8 cellular contexts compared by ENCODE assay signal in genomic region chr10:52644678-52645434, GRCh38.
DNase-seq lines count a peak whose midpoint lies in the region; ATAC-seq and TF ChIP-seq lines count a peak whose summit lies in the region.

No MANE protein-coding gene starts in this region.

- CTCF ChIA-PET in activated CD4-positive, alpha-beta memory T cell treated with anti-CD3 and anti-CD28 coated beads, Interleukin-2, amount 10 ng/mL, durations not matched to agents 7 days and 5 days (lab: Charles Lee), result interaction anchor here (1.2 to 3.0 kb wide), 3 partner anchors 31 to 135 kb away, joined by 3 to 16 read pairs (median 10); no protein-coding TSS in a partner anchor

- H3K9me3 ChIP-seq in right cardiac atrium (ENCODE audit: control insufficient read depth, low read length), result no peaks in the 10 kb centered on the region
- H3K9me3 ChIP-seq in stomach, result no peaks in the 10 kb centered on the region

- intact Hi-C loops in right cardiac atrium (cut with DNase I), result loop anchor here in 3 of 4 donors (2.0 to 5.0 kb wide), 3 partner anchors 82 to 137 kb away; no protein-coding TSS in a partner anchor
- intact Hi-C loops in stomach (cut with DNase I; ENCODE audit: low total_unique reads), result loop anchor here (10.0 kb wide), 1 partner anchor 80 kb away; no protein-coding TSS in a partner anchor

- H3K4me1 ChIP-seq in right cardiac atrium (ENCODE audit: control insufficient read depth, insufficient read depth, low read length), result no peaks in the 10 kb centered on the region
- no peaks in the 10 kb centered on the region for H3K4me1 ChIP-seq in stomach

- no peaks in the 10 kb centered on the region for H3K27me3 Mint-ChIP-seq in activated CD4-positive, alpha-beta memory T cell treated with anti-CD3 and anti-CD28 coated beads, Interleukin-2, amount 10 ng/mL, durations not matched to agents 7 days and 5 days

- H3K4me1 Mint-ChIP-seq in activated CD4-positive, alpha-beta memory T cell treated with anti-CD3 and anti-CD28 coated beads, Interleukin-2, amount 10 ng/mL, durations not matched to agents 7 days and 5 days, result no peaks in the 10 kb centered on the region

- H3K4me3 ChIP-seq in NB4 (ENCODE audit: low read depth, low read length) (no peak overlapping the region), right cardiac atrium (ENCODE audit: low read length) (no peak overlapping the region), stomach (no peak overlapping the region)

- no peaks in the 10 kb centered on the region for H3K27me3 ChIP-seq in right cardiac atrium (ENCODE audit: control insufficient read depth, insufficient read depth)
- no peaks in the 10 kb centered on the region for H3K27me3 ChIP-seq in stomach

- H3K27ac ChIP-seq in right cardiac atrium (ENCODE audit: low read length) (no peak overlapping the region), stomach (no peak overlapping the region)

- ATAC-seq in HG02610 (IDR thresholded peaks at IDR 0.05; ENCODE audit: unreplicated experiment) (peak; percentile 81), right cardiac atrium (peak; percentile 62)

- no peaks in the 10 kb centered on the region for H3K36me3 Mint-ChIP-seq in activated CD4-positive, alpha-beta memory T cell treated with anti-CD3 and anti-CD28 coated beads, Interleukin-2, amount 10 ng/mL, durations not matched to agents 7 days and 5 days (ENCODE audit: low read depth)

- TF ChIP-seq EP300 in stomach (IDR thresholded peaks at IDR 0.05), result no peak

- no peaks in the 10 kb centered on the region for H3K36me3 ChIP-seq in stomach

- no peak overlapping the region for H3K27ac Mint-ChIP-seq in activated CD4-positive, alpha-beta memory T cell treated with anti-CD3 and anti-CD28 coated beads, Interleukin-2, amount 10 ng/mL, durations not matched to agents 7 days and 5 days

- TF ChIP-seq CTCF in GM12873 (IDR thresholded peaks at IDR 0.05; ENCODE audit: insufficient read depth, low read depth, low read length, missing control alignments) (peak; percentile 77), NB4 (IDR thresholded peaks at IDR 0.05; ENCODE audit: low read depth, low read length) (peak; percentile 64), stomach (IDR thresholded peaks at IDR 0.05) (peak in 4 of 7 experiments; percentile 18 to 71 (median 60))

- no peaks in the 10 kb centered on the region for H3K9me3 Mint-ChIP-seq in activated CD4-positive, alpha-beta memory T cell treated with anti-CD3 and anti-CD28 coated beads, Interleukin-2, amount 10 ng/mL, durations not matched to agents 7 days and 5 days

- TF ChIP-seq POLR2A in NB4 (IDR thresholded peaks at IDR 0.05; ENCODE audit: extremely low read depth, insufficient read length) (no peak), stomach (IDR thresholded peaks at IDR 0.05) (no peak)

- WGBS in right cardiac atrium, result 39% methylated on average over 5 of the region's 5 CpGs
- 28 to 38% (median 32%) methylated on average over 4 to 5 of the region's 5 CpGs for WGBS in stomach, 5 donors

- POLR2A ChIA-PET in activated CD4-positive, alpha-beta memory T cell treated with anti-CD3 and anti-CD28 coated beads, Interleukin-2, amount 10 ng/mL, durations not matched to agents 7 days and 5 days (lab: Charles Lee), result no interaction called here

- no peak overlapping the region for H3K4me3 Mint-ChIP-seq in activated CD4-positive, alpha-beta memory T cell treated with anti-CD3 and anti-CD28 coated beads, Interleukin-2, amount 10 ng/mL, durations not matched to agents 7 days and 5 days

- DNase-seq in AG08396 (ENCODE audit: low spot score) (peak; percentile 15), NB4 (ENCODE audit: low read depth) (peak; percentile 63), right cardiac atrium (peak in 2 of 3 donors; percentile 20 to 44), stomach (peak; percentile 40)
- DNase-seq in activated CD4-positive, alpha-beta memory T cell treated with anti-CD3 and anti-CD28 coated beads, Interleukin-2, amount 10 ng/mL, durations not matched to agents 7 days and 5 days, result peak; percentile 15
- no peak for DNase-seq in activated CD8-positive, alpha-beta memory T cell treated with anti-CD3 and anti-CD28 coated beads, Interleukin-2, amount 50 U/mL, for 48 hours
